11 cellular contexts compared by ENCODE assay signal in the genomic region with DNA sequence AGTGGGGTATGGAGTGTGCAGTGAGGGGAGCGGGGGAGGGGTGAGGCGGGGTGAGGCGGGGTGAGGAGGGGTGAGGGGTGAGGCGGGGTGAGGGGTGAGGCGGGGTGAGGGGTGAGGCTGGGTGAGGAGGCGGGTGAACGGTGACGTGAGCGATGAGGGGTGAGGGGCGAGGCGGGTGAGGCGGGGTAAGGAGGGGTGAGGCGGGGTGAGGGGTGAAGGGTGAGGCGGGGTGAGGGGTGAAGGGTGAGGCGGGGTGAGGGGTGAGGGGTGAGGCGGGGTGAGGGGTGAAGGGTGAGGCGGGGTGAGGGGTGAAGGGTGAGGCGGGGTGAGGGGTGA. TPM values are rescaled to one million over a fixed set of nuclear protein-coding genes. Genes with fewer than 3 reads are reported as not detected.
DNase-seq lines count a peak whose midpoint lies in the region; ATAC-seq and TF ChIP-seq lines count a peak whose summit lies in the region.
"Not testable (repeated sequence)": the region's sequence is repeated elsewhere in the genome, so short reads cannot be mapped to it uniquely, and the experiment has no call there.
"Had no signal": no experiment of that assay in that cellular context is flagged by ENCODE, and none has a peak within 500 bp of the region (broad histone marks: within the 10 kb centered on the region; RNA-seq: fewer than 3 reads in every experiment).

No MANE protein-coding gene starts in this region.

- CTCF ChIA-PET in activated CD4-positive, alpha-beta T cell treated with anti-CD3 and anti-CD28 coated beads for 36 hours (lab: Charles Lee): interaction anchor here (0.6 to 4.4 kb wide), 10 partner anchors 11 to 253 kb away, joined by 3 to 43 read pairs (median 6); a partner anchor contains a TSS

- H3K4me3 ChIP-seq in aorta (ENCODE audit: low read length in 2 of 2): not testable (repeated sequence)

- H3K27ac ChIP-seq in aorta (ENCODE audit: low read depth in 1 of 2, low read length in 2 of 2): not testable (repeated sequence)

- H3K27me3 ChIP-seq in aorta (ENCODE audit: control insufficient read depth in 1 of 2, insufficient read depth in 2 of 2, low read length in 1 of 2): not testable (repeated sequence)

- not testable (repeated sequence) for TF ChIP-seq CTCF in CD14-positive monocyte (IDR thresholded peaks at IDR 0.05); glutamatergic neuron (IDR thresholded peaks at IDR 0.05; ENCODE audit: partially characterized antibody, unreplicated experiment); natural killer cell (IDR thresholded peaks at IDR 0.05)

- not testable (repeated sequence) for H3K4me1 ChIP-seq in aorta (ENCODE audit: control insufficient read depth in 1 of 2, insufficient read depth in 2 of 2, low read length in 2 of 2)

- H3K27me3 Mint-ChIP-seq in CD14-positive monocyte (ENCODE audit: low read depth in 3 of 3): peaks cover 16 to 22% (median 17%) of the 10 kb centered on the region in 3 donors
- H3K27me3 Mint-ChIP-seq in activated CD4-positive, alpha-beta T cell treated with anti-CD3 and anti-CD28 coated beads for 36 hours; central memory CD8-positive, alpha-beta T cell; natural killer cell (ENCODE audit: low read depth in 2 of 2): not testable (repeated sequence)
- H3K27me3 Mint-ChIP-seq in glutamatergic neuron (ENCODE audit: unreplicated experiment): peaks cover 13% of the 10 kb centered on the region

- H3K36me3 Mint-ChIP-seq in CD14-positive monocyte; activated CD4-positive, alpha-beta T cell treated with anti-CD3 and anti-CD28 coated beads for 36 hours (ENCODE audit: low read depth); central memory CD8-positive, alpha-beta T cell (ENCODE audit: insufficient read depth); glutamatergic neuron (ENCODE audit: unreplicated experiment); natural killer cell; stimulated activated effector memory CD8-positive, alpha-beta T cell treated with anti-CD3 and anti-CD28 coated beads, Interleukin-12 subunit alpha, Interleukin-12 subunit beta, amount 100 ng/mL, for 72 hours: not testable (repeated sequence)

- not testable (repeated sequence) for H3K4me3 Mint-ChIP-seq in CD14-positive monocyte; glutamatergic neuron (ENCODE audit: unreplicated experiment); natural killer cell
- peak overlapping the region; percentile 45 for H3K4me3 Mint-ChIP-seq in activated CD4-positive, alpha-beta T cell treated with anti-CD3 and anti-CD28 coated beads for 36 hours
- H3K4me3 Mint-ChIP-seq in central memory CD8-positive, alpha-beta T cell: peak overlapping the region; percentile 68
- H3K4me3 Mint-ChIP-seq in stimulated activated effector memory CD8-positive, alpha-beta T cell treated with anti-CD3 and anti-CD28 coated beads, Interleukin-12 subunit alpha, Interleukin-12 subunit beta, amount 100 ng/mL, for 72 hours: peak overlapping the region; percentile 70

- POLR2A ChIA-PET in activated CD4-positive, alpha-beta T cell treated with anti-CD3 and anti-CD28 coated beads for 36 hours (lab: Charles Lee): interaction anchor here (1.6 kb wide), 1 partner anchor 36 kb away, joined by 8 read pairs; a partner anchor contains a TSS

- WGBS in aorta, 2 donors: 83 to 85% methylated on average over 10 to 13 of the region's 18 CpGs

- not testable (repeated sequence) for ATAC-seq in activated CD4-positive, alpha-beta T cell treated with anti-CD3 and anti-CD28 coated beads for 36 hours; central memory CD8-positive, alpha-beta T cell (replicated peaks; ENCODE audit: extremely low read depth, poor library complexity, severe bottlenecking); natural killer cell; stimulated activated effector memory CD8-positive, alpha-beta T cell treated with anti-CD3 and anti-CD28 coated beads, Interleukin-12 subunit alpha, Interleukin-12 subunit beta, amount 100 ng/mL, for 72 hours; aorta (ENCODE audit: low FRiP score)

- not testable (repeated sequence) for H3K9me3 Mint-ChIP-seq in CD14-positive monocyte; activated CD4-positive, alpha-beta T cell treated with anti-CD3 and anti-CD28 coated beads for 36 hours (ENCODE audit: low read depth); central memory CD8-positive, alpha-beta T cell; glutamatergic neuron (ENCODE audit: unreplicated experiment); natural killer cell; stimulated activated effector memory CD8-positive, alpha-beta T cell treated with anti-CD3 and anti-CD28 coated beads, Interleukin-12 subunit alpha, Interleukin-12 subunit beta, amount 100 ng/mL, for 72 hours

- peaks cover 17% of the 10 kb centered on the region for H3K4me1 Mint-ChIP-seq in CD14-positive monocyte
- peaks cover 19% of the 10 kb centered on the region for H3K4me1 Mint-ChIP-seq in activated CD4-positive, alpha-beta T cell treated with anti-CD3 and anti-CD28 coated beads for 36 hours
- peaks cover 24% of the 10 kb centered on the region for H3K4me1 Mint-ChIP-seq in central memory CD8-positive, alpha-beta T cell
- not testable (repeated sequence) for H3K4me1 Mint-ChIP-seq in glutamatergic neuron (ENCODE audit: low read depth, unreplicated experiment)
- H3K4me1 Mint-ChIP-seq in natural killer cell: peaks cover 23 to 28% of the 10 kb centered on the region in 2 donors
- H3K4me1 Mint-ChIP-seq in stimulated activated effector memory CD8-positive, alpha-beta T cell treated with anti-CD3 and anti-CD28 coated beads, Interleukin-12 subunit alpha, Interleukin-12 subunit beta, amount 100 ng/mL, for 72 hours: peaks cover 24% of the 10 kb centered on the region

- not testable (repeated sequence) for H3K36me3 ChIP-seq in aorta (ENCODE audit: control insufficient read depth in 1 of 2, insufficient read depth in 2 of 2, low read length in 1 of 2)

- not testable (repeated sequence) for H3K9me3 ChIP-seq in aorta (ENCODE audit: control insufficient read depth, low read length)

- H3K27ac Mint-ChIP-seq in CD14-positive monocyte; activated CD4-positive, alpha-beta T cell treated with anti-CD3 and anti-CD28 coated beads for 36 hours; glutamatergic neuron (ENCODE audit: unreplicated experiment): not testable (repeated sequence)
- H3K27ac Mint-ChIP-seq in central memory CD8-positive, alpha-beta T cell (ENCODE audit: low read depth): peak overlapping the region; percentile 93
- peak overlapping the region; percentile 81 to 95 for H3K27ac Mint-ChIP-seq in natural killer cell
- peak overlapping the region; percentile 91 for H3K27ac Mint-ChIP-seq in stimulated activated effector memory CD8-positive, alpha-beta T cell treated with anti-CD3 and anti-CD28 coated beads, Interleukin-12 subunit alpha, Interleukin-12 subunit beta, amount 100 ng/mL, for 72 hours

- intact Hi-C loops in CD14-positive monocyte (cut with micrococcal nuclease) (loop anchor here (2.0 to 5.0 kb wide), 6 partner anchors 17 to 60 kb away; a partner anchor contains a TSS), natural killer cell (cut with micrococcal nuclease) (loop anchor here (1.0 to 5.0 kb wide), 3 partner anchors 18 to 55 kb away; a partner anchor contains a TSS), aorta (cut with DNase I) (loop anchor here in 1 of 2 donors (2.0 to 5.0 kb wide), 3 partner anchors 21 to 55 kb away; a partner anchor contains a TSS)
- intact Hi-C loops in activated CD4-positive, alpha-beta T cell treated with anti-CD3 and anti-CD28 coated beads for 36 hours (cut with DNase I, micrococcal nuclease): loop anchor here (1.0 to 2.0 kb wide), 7 partner anchors 18 to 59 kb away; a partner anchor contains a TSS

- DNase-seq in CD14-positive monocyte (ENCODE audit: low spot score) (peak; percentile 19), activated gamma-delta T cell (lab: John Stamatoyannopoulos, UW) (peak; percentile 38), glutamatergic neuron (peak; percentile 46), aorta (peak; percentile 47 to 68)
- DNase-seq in activated CD4-positive, alpha-beta T cell treated with anti-CD3 and anti-CD28 coated beads for 36 hours; central memory CD8-positive, alpha-beta T cell (ENCODE audit: low spot score in 2 of 2); natural killer cell; stimulated activated effector memory CD8-positive, alpha-beta T cell treated with anti-CD3 and anti-CD28 coated beads, Interleukin-12 subunit alpha, Interleukin-12 subunit beta, amount 100 ng/mL, for 72 hours (ENCODE audit: low spot score in 2 of 2): not testable (repeated sequence)

RNA-seq across cellular contexts. Expression of a gene that starts 0.7 kb away (rescaled TPM):
- polyA plus RNA-seq in CD14-positive monocyte: 1 to 10 TPM in 1 of 2 donors, not detected in 1; 1.9 TPM
- 1 to 10 TPM; 3.8 TPM for total RNA-seq in activated CD4-positive, alpha-beta T cell treated with anti-CD3 and anti-CD28 coated beads for 36 hours
- not detected for total RNA-seq in glutamatergic neuron (ENCODE audit: unreplicated experiment)
- not detected for total RNA-seq in natural killer cell
- not detected for total RNA-seq in aorta
- 1 to 10 TPM in 1 of 2 donors, not detected in 1; 1.5 TPM for polyA plus RNA-seq in aorta
- total RNA-seq: CD4-positive, alpha-beta T cell; GM23248; H7 had no signal

RNA-seq across cellular contexts. Expression of a gene that starts 16.2 kb away (rescaled TPM):
- under 1 TPM in 1 of 2 donors, not detected in 1; 0.18 TPM for polyA plus RNA-seq in CD14-positive monocyte
- total RNA-seq in activated CD4-positive, alpha-beta T cell treated with anti-CD3 and anti-CD28 coated beads for 36 hours: 10 to 100 TPM; 42.5 to 51.4 TPM
- 118 TPM for total RNA-seq in glutamatergic neuron (ENCODE audit: unreplicated experiment)
- total RNA-seq in natural killer cell: 10 to 100 TPM; 53.1 to 75.7 (median 55.5) TPM
- 10 to 100 TPM in 1 of 2 donors, 1 to 10 TPM in 1; 3.2 to 11.5 TPM for total RNA-seq in aorta
- 1 to 10 TPM; 3.9 to 6.4 TPM for polyA plus RNA-seq in aorta

RNA-seq across cellular contexts. Expression of a gene that starts 16.3 kb away (rescaled TPM):
- polyA plus RNA-seq in CD14-positive monocyte (1 to 10 TPM in 1 of 2 donors, under 1 TPM in 1; 0.88 to 4.3 TPM), aorta (not detected)
- 1 to 10 TPM; 5.7 to 6.4 TPM for total RNA-seq in activated CD4-positive, alpha-beta T cell treated with anti-CD3 and anti-CD28 coated beads for 36 hours
- total RNA-seq in glutamatergic neuron (ENCODE audit: unreplicated experiment) (0.12 TPM), natural killer cell (1 to 10 TPM; 2.4 to 6.9 (median 5.3) TPM), aorta (under 1 TPM; 0.29 to 0.63 TPM)
- total RNA-seq: GM23248, H7 had no signal

RNA-seq across cellular contexts. Expression of a gene that starts 20.6 kb away (rescaled TPM):
- polyA plus RNA-seq in CD14-positive monocyte (10 to 100 TPM; 29.1 to 31.3 TPM), aorta (100 to 1,000 TPM in 1 of 2 donors, 10 to 100 TPM in 1; 28.4 to 544 TPM)
- 10 to 100 TPM; 68.2 to 79.7 TPM for total RNA-seq in activated CD4-positive, alpha-beta T cell treated with anti-CD3 and anti-CD28 coated beads for 36 hours
- total RNA-seq in glutamatergic neuron (ENCODE audit: unreplicated experiment) (147 TPM), natural killer cell (100 to 1,000 TPM; 166 to 204 (median 180) TPM), aorta (10 to 100 TPM; 36.5 to 78.8 TPM)

RNA-seq across cellular contexts. Expression of a gene that starts 32.2 kb away (rescaled TPM):
- polyA plus RNA-seq in CD14-positive monocyte (100 to 1,000 TPM; 787 to 955 TPM), aorta (10 to 100 TPM; 37.7 to 47.1 TPM)
- total RNA-seq in activated CD4-positive, alpha-beta T cell treated with anti-CD3 and anti-CD28 coated beads for 36 hours: 10 to 100 TPM; 26.9 to 44.3 TPM
- total RNA-seq in glutamatergic neuron (ENCODE audit: unreplicated experiment) (1.2 TPM), natural killer cell (10 to 100 TPM; 17.7 to 44.6 (median 32.4) TPM), aorta (10 to 100 TPM; 68.3 to 99.2 TPM)
